Comparison of ENCODE assay signal across 11 cellular contexts in the genomic region with DNA sequence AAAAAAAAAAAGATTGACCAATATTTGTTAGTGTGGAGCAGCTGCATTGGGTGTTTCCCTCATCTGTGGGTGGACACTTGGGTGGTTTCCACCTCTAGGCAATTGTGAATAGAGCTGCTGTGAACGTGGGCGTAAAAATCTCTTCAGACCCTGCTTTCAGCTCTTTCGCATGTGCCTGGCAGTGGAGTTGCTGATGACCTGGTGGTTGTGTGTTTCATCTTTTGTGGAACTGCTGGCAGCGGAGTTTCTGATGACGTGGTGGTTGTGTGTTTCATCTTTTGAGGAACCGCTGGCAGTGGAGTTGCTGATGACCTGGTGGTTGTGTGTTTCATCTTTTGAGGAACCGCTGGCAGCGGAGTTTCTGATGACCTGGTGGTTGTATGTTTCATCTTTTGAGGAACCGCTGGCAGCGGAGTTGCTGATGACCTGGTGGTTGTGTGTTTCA. TPM values are rescaled to one million over a fixed set of nuclear protein-coding genes. Genes with fewer than 3 reads are reported as not detected.
DNase-seq lines count a peak whose midpoint lies in the region; ATAC-seq and TF ChIP-seq lines count a peak whose summit lies in the region.
"Had no signal": no experiment of that assay in that cellular context is flagged by ENCODE, and none has a peak within 500 bp of the region (broad histone marks: within the 10 kb centered on the region; RNA-seq: fewer than 3 reads in every experiment).

No MANE protein-coding gene starts in this region.

- H3K9me3 Mint-ChIP-seq in activated naive CD4-positive, alpha-beta T cell treated with anti-CD3 and anti-CD28 coated beads, Interleukin-2, amount 50 U/mL, for 72 hours: no peaks in the 10 kb centered on the region
- H3K9me3 Mint-ChIP-seq: natural killer cell had no signal

- 57 to 72% methylated on average over 10 of the region's 10 CpGs for WGBS in lung, 2 donors

- H3K27ac ChIP-seq in lung (ENCODE audit: low read depth in 1 of 2, low read length in 1 of 2): no peak overlapping the region
- no peak overlapping the region for H3K27ac ChIP-seq in upper lobe of right lung

- TF ChIP-seq CTCF in lung (IDR thresholded peaks at IDR 0.05; ENCODE audit: control extremely low read depth, extremely low read depth) (no peak), upper lobe of right lung (IDR thresholded peaks at IDR 0.05) (no peak)

- H3K27me3 ChIP-seq in lung (ENCODE audit: control insufficient read depth, insufficient read depth): no peaks in the 10 kb centered on the region
- no peaks in the 10 kb centered on the region for H3K27me3 ChIP-seq in upper lobe of right lung

- in situ Hi-C loops in ACHN (cut with HindIII; ENCODE audit: low pct_ligation_motif_present, low pct_unique_long_range_greater_than_20kb, low sequenced_read_pairs): no loop called here

- H3K36me3 ChIP-seq in lung (ENCODE audit: control insufficient read depth in 2 of 2, insufficient read depth in 2 of 2, low read length in 2 of 2): peaks cover 3 to 23% of the 10 kb centered on the region in 2 donors
- peaks cover 37% of the 10 kb centered on the region for H3K36me3 ChIP-seq in upper lobe of right lung

- H3K4me1 ChIP-seq in lung (ENCODE audit: control insufficient read depth in 2 of 2, insufficient read depth in 2 of 2, low read length in 2 of 2) (peaks cover 0 to 2% of the 10 kb centered on the region in 2 donors), upper lobe of right lung (no peaks in the 10 kb centered on the region)

- H3K4me3 ChIP-seq in lung (no peak overlapping the region), upper lobe of right lung (no peak overlapping the region)

- peak overlapping the region in 1 of 2 donors; percentile 5 for H3K27ac Mint-ChIP-seq in activated naive CD4-positive, alpha-beta T cell treated with anti-CD3 and anti-CD28 coated beads, Interleukin-2, amount 50 U/mL, for 72 hours

- ATAC-seq in activated naive CD4-positive, alpha-beta T cell treated with anti-CD3 and anti-CD28 coated beads, Interleukin-2, amount 50 U/mL, for 72 hours: peak; percentile 38 to 57
- ATAC-seq in lung (ENCODE audit: insufficient read depth, low FRiP score): peak; percentile 27
- ATAC-seq in upper lobe of right lung: peak; percentile 62
- ATAC-seq in esophagus mucosa: no peak

- no peaks in the 10 kb centered on the region for H3K9me3 ChIP-seq in lung (ENCODE audit: control insufficient read depth in 2 of 2, insufficient read depth in 1 of 2, low read length in 1 of 2)
- no peaks in the 10 kb centered on the region for H3K9me3 ChIP-seq in upper lobe of right lung

- no peak for DNase-seq in activated naive CD4-positive, alpha-beta T cell treated with anti-CD3 and anti-CD28 coated beads, Interleukin-2, amount 50 U/mL, for 72 hours (ENCODE audit: low spot score in 2 of 2)
- DNase-seq in activated naive CD4-positive, alpha-beta T cell treated with anti-CD3 and anti-CD28 coated beads, Interleukin-2, amount 50 U/mL, for 16 hours: no peak
- DNase-seq in activated CD4-positive, alpha-beta T cell treated with anti-CD3 and anti-CD28 coated beads, Interleukin-2, amount 50 U/mL, for 48 hours: peak; percentile 58 to 68
- DNase-seq in lung (ENCODE audit: low spot score) (no peak), upper lobe of right lung (no peak), activated gamma-delta T cell (lab: John Stamatoyannopoulos, UW) (no peak), ACHN (no peak)
- DNase-seq: natural killer cell had no signal

- intact Hi-C loops in upper lobe of right lung (cut with DNase I): no loop called here

- peaks cover 21 to 26% of the 10 kb centered on the region in 2 donors for H3K36me3 Mint-ChIP-seq in activated naive CD4-positive, alpha-beta T cell treated with anti-CD3 and anti-CD28 coated beads, Interleukin-2, amount 50 U/mL, for 72 hours

RNA-seq across cellular contexts. Expression of gene ZC3H18, which starts 21.4 kb away (rescaled TPM):
- total RNA-seq in activated naive CD4-positive, alpha-beta T cell treated with anti-CD3 and anti-CD28 coated beads, Interleukin-2, amount 50 U/mL, for 72 hours: 10 to 100 TPM; 70.3 to 71.9 TPM
- total RNA-seq in lung (10 to 100 TPM; 21.2 to 44.0 TPM), upper lobe of right lung (44.5 TPM), esophagus mucosa (21.9 TPM)
- 10 to 100 TPM; 25.3 to 31.9 TPM for polyA plus RNA-seq in lung

RNA-seq across cellular contexts. Expression of gene IL17C, which starts 46.8 kb away (rescaled TPM):
- total RNA-seq in activated naive CD4-positive, alpha-beta T cell treated with anti-CD3 and anti-CD28 coated beads, Interleukin-2, amount 50 U/mL, for 72 hours: not detected
- total RNA-seq in lung: not detected
- 1 to 10 TPM in 1 of 2 donors, under 1 TPM in 1; 0.14 to 1.8 TPM for polyA plus RNA-seq in lung
- not detected for total RNA-seq in upper lobe of right lung
- total RNA-seq in esophagus mucosa: not detected
- total RNA-seq: frontal cortex had no signal
- polyA plus RNA-seq: AG04450 had no signal

RNA-seq across cellular contexts. Expression of gene CYBA, which starts 59.3 kb away (rescaled TPM):
- total RNA-seq in activated naive CD4-positive, alpha-beta T cell treated with anti-CD3 and anti-CD28 coated beads, Interleukin-2, amount 50 U/mL, for 72 hours: 100 to 1,000 TPM; 112 to 267 TPM
- total RNA-seq in lung (100 to 1,000 TPM; 113 to 404 TPM), upper lobe of right lung (257 TPM), esophagus mucosa (66.3 TPM)
- polyA plus RNA-seq in lung: 100 to 1,000 TPM; 294 to 879 TPM

Comparison
In these comparisons a context has a peak if more than half of its experiments do, and no peak if none do; other contexts are left out.
1. DNase-seq: peak in activated CD4-positive, alpha-beta T cell treated with anti-CD3 and anti-CD28 coated beads, Interleukin-2, amount 50 U/mL, for 48 hours (2 of 2); none in activated naive CD4-positive, alpha-beta T cell treated with anti-CD3 and anti-CD28 coated beads, Interleukin-2, amount 50 U/mL, for 72 hours (0 of 2), activated naive CD4-positive, alpha-beta T cell treated with anti-CD3 and anti-CD28 coated beads, Interleukin-2, amount 50 U/mL, for 16 hours (single experiment), lung (single experiment), upper lobe of right lung (single experiment), activated gamma-delta T cell (single experiment) and ACHN (single experiment).